Comparison of ENCODE assay signal across 1 cellular context in the genomic region with DNA sequence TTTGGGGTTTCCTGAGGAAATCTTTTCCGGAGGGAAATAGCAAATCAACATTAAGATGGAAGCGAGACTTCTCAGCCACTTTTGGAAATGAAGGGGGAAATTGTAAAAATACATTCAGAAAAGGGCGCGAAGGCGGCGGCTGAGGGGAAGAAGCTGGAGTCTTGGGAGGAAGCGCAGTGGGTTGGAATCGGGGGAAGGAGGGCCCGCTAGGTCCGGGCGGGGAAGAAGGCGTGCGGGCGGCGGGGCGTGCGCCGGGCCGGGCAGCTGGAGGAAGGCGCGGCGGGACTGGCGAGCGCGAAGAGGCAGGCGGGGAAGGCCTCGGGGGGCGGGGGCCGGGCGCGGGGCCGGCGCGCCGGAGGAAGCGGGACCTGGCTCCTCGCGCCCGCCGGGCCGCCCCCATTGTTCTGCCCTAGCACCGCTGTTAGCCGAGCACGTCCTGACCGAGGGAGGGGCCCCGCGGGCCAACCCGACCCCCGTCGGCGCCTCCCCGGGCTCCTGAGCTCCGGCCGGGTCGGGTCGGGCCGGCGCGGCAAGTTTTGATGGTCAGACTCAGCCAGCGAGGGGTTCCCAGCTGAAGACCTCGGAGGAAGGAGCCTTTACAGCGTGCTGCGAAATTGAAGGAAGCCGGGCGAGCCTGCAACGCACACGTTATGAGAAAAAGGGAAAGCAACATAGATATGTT.
TF ChIP-seq lines count a peak whose summit lies in the region.

No MANE protein-coding gene starts in this region.

TF ChIP-seq in HepG2, 621 proteins besides CTCF, POLR2A, EP300 and RAD21 (continued from another document and continues in another):
- TF ChIP-seq, protein P1, sequence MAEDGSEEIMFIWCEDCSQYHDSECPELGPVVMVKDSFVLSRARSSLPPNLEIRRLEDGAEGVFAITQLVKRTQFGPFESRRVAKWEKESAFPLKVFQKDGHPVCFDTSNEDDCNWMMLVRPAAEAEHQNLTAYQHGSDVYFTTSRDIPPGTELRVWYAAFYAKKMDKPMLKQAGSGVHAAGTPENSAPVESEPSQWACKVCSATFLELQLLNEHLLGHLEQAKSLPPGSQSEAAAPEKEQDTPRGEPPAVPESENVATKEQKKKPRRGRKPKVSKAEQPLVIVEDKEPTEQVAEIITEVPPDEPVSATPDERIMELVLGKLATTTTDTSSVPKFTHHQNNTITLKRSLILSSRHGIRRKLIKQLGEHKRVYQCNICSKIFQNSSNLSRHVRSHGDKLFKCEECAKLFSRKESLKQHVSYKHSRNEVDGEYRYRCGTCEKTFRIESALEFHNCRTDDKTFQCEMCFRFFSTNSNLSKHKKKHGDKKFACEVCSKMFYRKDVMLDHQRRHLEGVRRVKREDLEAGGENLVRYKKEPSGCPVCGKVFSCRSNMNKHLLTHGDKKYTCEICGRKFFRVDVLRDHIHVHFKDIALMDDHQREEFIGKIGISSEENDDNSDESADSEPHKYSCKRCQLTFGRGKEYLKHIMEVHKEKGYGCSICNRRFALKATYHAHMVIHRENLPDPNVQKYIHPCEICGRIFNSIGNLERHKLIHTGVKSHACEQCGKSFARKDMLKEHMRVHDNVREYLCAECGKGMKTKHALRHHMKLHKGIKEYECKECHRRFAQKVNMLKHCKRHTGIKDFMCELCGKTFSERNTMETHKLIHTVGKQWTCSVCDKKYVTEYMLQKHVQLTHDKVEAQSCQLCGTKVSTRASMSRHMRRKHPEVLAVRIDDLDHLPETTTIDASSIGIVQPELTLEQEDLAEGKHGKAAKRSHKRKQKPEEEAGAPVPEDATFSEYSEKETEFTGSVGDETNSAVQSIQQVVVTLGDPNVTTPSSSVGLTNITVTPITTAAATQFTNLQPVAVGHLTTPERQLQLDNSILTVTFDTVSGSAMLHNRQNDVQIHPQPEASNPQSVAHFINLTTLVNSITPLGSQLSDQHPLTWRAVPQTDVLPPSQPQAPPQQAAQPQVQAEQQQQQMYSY (CRISPR knock-in tag; IDR thresholded peaks at IDR 0.05), result 0 out of 2 replicates have a peak, but pooled peaks have one; percentile 25
- TF ChIP-seq ZSCAN22 (CRISPR knock-in tag; IDR thresholded peaks at IDR 0.05), result no peak
- TF ChIP-seq, protein P2, sequence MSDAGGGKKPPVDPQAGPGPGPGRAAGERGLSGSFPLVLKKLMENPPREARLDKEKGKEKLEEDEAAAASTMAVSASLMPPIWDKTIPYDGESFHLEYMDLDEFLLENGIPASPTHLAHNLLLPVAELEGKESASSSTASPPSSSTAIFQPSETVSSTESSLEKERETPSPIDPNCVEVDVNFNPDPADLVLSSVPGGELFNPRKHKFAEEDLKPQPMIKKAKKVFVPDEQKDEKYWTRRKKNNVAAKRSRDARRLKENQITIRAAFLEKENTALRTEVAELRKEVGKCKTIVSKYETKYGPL (CRISPR knock-in tag; IDR thresholded peaks at IDR 0.05), result peak; percentile 70; the same call in 1 of the 2 replicates
- 0 out of 2 replicates have a peak, but pooled peaks have one; percentile 46 for TF ChIP-seq ARNT2 (CRISPR knock-in tag; IDR thresholded peaks at IDR 0.05; ENCODE audit: low read depth)
- no peak for TF ChIP-seq ZNF713 (CRISPR knock-in tag; IDR thresholded peaks at IDR 0.05)
- TF ChIP-seq, protein P3, sequence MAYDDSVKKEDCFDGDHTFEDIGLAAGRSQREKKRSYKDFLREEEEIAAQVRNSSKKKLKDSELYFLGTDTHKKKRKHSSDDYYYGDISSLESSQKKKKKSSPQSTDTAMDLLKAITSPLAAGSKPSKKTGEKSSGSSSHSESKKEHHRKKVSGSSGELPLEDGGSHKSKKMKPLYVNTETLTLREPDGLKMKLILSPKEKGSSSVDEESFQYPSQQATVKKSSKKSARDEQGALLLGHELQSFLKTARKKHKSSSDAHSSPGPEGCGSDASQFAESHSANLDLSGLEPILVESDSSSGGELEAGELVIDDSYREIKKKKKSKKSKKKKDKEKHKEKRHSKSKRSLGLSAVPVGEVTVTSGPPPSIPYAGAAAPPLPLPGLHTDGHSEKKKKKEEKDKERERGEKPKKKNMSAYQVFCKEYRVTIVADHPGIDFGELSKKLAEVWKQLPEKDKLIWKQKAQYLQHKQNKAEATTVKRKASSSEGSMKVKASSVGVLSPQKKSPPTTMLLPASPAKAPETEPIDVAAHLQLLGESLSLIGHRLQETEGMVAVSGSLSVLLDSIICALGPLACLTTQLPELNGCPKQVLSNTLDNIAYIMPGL (CRISPR knock-in tag; IDR thresholded peaks at IDR 0.05; ENCODE audit: borderline replicate concordance in 1 of 2, low read depth in 1 of 2), result peak; percentile 2 to 43; a peak in 1 of 4 replicates
- TF ChIP-seq, protein P4, sequence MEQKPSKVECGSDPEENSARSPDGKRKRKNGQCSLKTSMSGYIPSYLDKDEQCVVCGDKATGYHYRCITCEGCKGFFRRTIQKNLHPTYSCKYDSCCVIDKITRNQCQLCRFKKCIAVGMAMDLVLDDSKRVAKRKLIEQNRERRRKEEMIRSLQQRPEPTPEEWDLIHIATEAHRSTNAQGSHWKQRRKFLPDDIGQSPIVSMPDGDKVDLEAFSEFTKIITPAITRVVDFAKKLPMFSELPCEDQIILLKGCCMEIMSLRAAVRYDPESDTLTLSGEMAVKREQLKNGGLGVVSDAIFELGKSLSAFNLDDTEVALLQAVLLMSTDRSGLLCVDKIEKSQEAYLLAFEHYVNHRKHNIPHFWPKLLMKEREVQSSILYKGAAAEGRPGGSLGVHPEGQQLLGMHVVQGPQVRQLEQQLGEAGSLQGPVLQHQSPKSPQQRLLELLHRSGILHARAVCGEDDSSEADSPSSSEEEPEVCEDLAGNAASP (CRISPR knock-in tag; IDR thresholded peaks at IDR 0.05; ENCODE audit: borderline replicate concordance), result peak; percentile 24; the same call in 1 of the 2 replicates
- TF ChIP-seq, protein P5, sequence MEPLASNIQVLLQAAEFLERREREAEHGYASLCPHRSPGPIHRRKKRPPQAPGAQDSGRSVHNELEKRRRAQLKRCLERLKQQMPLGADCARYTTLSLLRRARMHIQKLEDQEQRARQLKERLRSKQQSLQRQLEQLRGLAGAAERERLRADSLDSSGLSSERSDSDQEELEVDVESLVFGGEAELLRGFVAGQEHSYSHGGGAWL (CRISPR knock-in tag; IDR thresholded peaks at IDR 0.05), result peak; percentile 80; the same call in 1 of the 2 replicates
- 0 out of 2 replicates have a peak, but pooled peaks have one; percentile 7 for TF ChIP-seq KAT8 (CRISPR knock-in tag; IDR thresholded peaks at IDR 0.05)
- TF ChIP-seq, protein P6, sequence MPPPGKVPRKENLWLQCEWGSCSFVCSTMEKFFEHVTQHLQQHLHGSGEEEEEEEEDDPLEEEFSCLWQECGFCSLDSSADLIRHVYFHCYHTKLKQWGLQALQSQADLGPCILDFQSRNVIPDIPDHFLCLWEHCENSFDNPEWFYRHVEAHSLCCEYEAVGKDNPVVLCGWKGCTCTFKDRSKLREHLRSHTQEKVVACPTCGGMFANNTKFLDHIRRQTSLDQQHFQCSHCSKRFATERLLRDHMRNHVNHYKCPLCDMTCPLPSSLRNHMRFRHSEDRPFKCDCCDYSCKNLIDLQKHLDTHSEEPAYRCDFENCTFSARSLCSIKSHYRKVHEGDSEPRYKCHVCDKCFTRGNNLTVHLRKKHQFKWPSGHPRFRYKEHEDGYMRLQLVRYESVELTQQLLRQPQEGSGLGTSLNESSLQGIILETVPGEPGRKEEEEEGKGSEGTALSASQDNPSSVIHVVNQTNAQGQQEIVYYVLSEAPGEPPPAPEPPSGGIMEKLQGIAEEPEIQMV (CRISPR knock-in tag; IDR thresholded peaks at IDR 0.05; ENCODE audit: low read depth), result 0 out of 2 replicates have a peak, but pooled peaks have one; percentile 36
- peak; percentile 85 for TF ChIP-seq KLF12 (CRISPR knock-in tag; IDR thresholded peaks at IDR 0.05; ENCODE audit: borderline replicate concordance)
- TF ChIP-seq ZNF672 (CRISPR knock-in tag; IDR thresholded peaks at IDR 0.05), result peak; percentile 85; the same call in 1 of the 2 replicates
- no peak for TF ChIP-seq ZNF251 (CRISPR knock-in tag; IDR thresholded peaks at IDR 0.05)
- TF ChIP-seq SKI (IDR thresholded peaks at IDR 0.05; ENCODE audit: partially characterized antibody), result peak; percentile 37
- TF ChIP-seq, protein P7, sequence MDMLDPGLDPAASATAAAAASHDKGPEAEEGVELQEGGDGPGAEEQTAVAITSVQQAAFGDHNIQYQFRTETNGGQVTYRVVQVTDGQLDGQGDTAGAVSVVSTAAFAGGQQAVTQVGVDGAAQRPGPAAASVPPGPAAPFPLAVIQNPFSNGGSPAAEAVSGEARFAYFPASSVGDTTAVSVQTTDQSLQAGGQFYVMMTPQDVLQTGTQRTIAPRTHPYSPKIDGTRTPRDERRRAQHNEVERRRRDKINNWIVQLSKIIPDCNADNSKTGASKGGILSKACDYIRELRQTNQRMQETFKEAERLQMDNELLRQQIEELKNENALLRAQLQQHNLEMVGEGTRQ (IDR thresholded peaks at IDR 0.05; ENCODE audit: low read depth, low read length), result no peak
- TF ChIP-seq, protein P7 (CRISPR knock-in tag; IDR thresholded peaks at IDR 0.05; ENCODE audit: borderline replicate concordance), result no peak
- TF ChIP-seq, protein P8, sequence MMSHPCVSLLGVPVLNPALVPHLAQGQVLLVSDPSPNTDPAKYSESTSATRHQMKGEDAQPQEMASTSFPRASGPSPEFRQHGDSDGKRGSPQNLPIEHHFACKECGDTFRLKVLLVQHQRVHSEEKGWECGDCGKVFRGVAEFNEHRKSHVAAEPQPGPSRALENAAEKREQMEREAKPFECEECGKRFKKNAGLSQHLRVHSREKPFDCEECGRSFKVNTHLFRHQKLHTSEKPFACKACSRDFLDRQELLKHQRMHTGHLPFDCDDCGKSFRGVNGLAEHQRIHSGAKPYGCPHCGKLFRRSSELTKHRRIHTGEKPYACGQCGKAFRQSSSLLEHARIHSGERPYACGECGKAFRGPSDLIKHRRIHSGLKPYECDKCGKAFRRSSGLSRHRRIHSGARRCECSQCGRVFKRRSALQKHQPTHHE (CRISPR knock-in tag; IDR thresholded peaks at IDR 0.05; ENCODE audit: borderline replicate concordance), result peak; percentile 43; the same call in 1 of the 2 replicates
- TF ChIP-seq, protein P9, sequence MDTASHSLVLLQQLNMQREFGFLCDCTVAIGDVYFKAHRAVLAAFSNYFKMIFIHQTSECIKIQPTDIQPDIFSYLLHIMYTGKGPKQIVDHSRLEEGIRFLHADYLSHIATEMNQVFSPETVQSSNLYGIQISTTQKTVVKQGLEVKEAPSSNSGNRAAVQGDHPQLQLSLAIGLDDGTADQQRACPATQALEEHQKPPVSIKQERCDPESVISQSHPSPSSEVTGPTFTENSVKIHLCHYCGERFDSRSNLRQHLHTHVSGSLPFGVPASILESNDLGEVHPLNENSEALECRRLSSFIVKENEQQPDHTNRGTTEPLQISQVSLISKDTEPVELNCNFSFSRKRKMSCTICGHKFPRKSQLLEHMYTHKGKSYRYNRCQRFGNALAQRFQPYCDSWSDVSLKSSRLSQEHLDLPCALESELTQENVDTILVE (CRISPR knock-in tag; IDR thresholded peaks at IDR 0.05), result peak; percentile 61; the same call in 1 of the 2 replicates
- TF ChIP-seq ZNF274 (CRISPR knock-in tag; IDR thresholded peaks at IDR 0.05), result peak; percentile 66; the same call in 1 of the 2 replicates
- TF ChIP-seq KDM5A (IDR thresholded peaks at IDR 0.05; ENCODE audit: borderline replicate concordance, low read length), result peak; percentile 39; the same call in 1 of the 2 replicates
- TF ChIP-seq ZBTB7B (CRISPR knock-in tag; IDR thresholded peaks at IDR 0.05), result peak; percentile 91
- 0 out of 2 replicates have a peak, but pooled peaks have one; percentile 44 for TF ChIP-seq ELF4 (CRISPR knock-in tag; IDR thresholded peaks at IDR 0.05; ENCODE audit: borderline replicate concordance)
- TF ChIP-seq ZNF674 (CRISPR knock-in tag; IDR thresholded peaks at IDR 0.05; ENCODE audit: low read depth), result no peak
- 0 out of 2 replicates have a peak, but pooled peaks have one; percentile 17 for TF ChIP-seq RELA (CRISPR knock-in tag; IDR thresholded peaks at IDR 0.05)
- 0 out of 2 replicates have a peak, but pooled peaks have one; percentile 43 for TF ChIP-seq ZFAT (CRISPR knock-in tag; conservative IDR thresholded peaks at IDR 0.05)
- TF ChIP-seq, protein P10, sequence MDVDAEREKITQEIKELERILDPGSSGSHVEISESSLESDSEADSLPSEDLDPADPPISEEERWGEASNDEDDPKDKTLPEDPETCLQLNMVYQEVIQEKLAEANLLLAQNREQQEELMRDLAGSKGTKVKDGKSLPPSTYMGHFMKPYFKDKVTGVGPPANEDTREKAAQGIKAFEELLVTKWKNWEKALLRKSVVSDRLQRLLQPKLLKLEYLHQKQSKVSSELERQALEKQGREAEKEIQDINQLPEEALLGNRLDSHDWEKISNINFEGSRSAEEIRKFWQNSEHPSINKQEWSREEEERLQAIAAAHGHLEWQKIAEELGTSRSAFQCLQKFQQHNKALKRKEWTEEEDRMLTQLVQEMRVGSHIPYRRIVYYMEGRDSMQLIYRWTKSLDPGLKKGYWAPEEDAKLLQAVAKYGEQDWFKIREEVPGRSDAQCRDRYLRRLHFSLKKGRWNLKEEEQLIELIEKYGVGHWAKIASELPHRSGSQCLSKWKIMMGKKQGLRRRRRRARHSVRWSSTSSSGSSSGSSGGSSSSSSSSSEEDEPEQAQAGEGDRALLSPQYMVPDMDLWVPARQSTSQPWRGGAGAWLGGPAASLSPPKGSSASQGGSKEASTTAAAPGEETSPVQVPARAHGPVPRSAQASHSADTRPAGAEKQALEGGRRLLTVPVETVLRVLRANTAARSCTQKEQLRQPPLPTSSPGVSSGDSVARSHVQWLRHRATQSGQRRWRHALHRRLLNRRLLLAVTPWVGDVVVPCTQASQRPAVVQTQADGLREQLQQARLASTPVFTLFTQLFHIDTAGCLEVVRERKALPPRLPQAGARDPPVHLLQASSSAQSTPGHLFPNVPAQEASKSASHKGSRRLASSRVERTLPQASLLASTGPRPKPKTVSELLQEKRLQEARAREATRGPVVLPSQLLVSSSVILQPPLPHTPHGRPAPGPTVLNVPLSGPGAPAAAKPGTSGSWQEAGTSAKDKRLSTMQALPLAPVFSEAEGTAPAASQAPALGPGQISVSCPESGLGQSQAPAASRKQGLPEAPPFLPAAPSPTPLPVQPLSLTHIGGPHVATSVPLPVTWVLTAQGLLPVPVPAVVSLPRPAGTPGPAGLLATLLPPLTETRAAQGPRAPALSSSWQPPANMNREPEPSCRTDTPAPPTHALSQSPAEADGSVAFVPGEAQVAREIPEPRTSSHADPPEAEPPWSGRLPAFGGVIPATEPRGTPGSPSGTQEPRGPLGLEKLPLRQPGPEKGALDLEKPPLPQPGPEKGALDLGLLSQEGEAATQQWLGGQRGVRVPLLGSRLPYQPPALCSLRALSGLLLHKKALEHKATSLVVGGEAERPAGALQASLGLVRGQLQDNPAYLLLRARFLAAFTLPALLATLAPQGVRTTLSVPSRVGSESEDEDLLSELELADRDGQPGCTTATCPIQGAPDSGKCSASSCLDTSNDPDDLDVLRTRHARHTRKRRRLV (CRISPR knock-in tag; IDR thresholded peaks at IDR 0.05), result no peak
- TF ChIP-seq ZNF562 (CRISPR knock-in tag; IDR thresholded peaks at IDR 0.05; ENCODE audit: borderline replicate concordance), result no peak
- peak; percentile 71 for TF ChIP-seq ZNF263 (CRISPR knock-in tag; IDR thresholded peaks at IDR 0.05)
